13 cellular contexts compared by ENCODE assay signal in genomic region chr5:173304591-173304988, GRCh38. TPM values are rescaled to one million over a fixed set of nuclear protein-coding genes. Genes with fewer than 3 reads are reported as not detected.
"Had no signal": no experiment of that assay in that cellular context is flagged by ENCODE, and none has a peak within 500 bp of the region (broad histone marks: within the 10 kb centered on the region; RNA-seq: fewer than 3 reads in every experiment).

No MANE protein-coding gene starts in this region.

- DNase-seq: activated CD4-positive, alpha-beta T cell treated with anti-CD3 and anti-CD28 coated beads for 36 hours; activated CD4-positive, alpha-beta T cell treated with anti-CD3 and anti-CD28 coated beads, Interleukin-2, amount 50 U/mL, for 48 hours; activated gamma-delta T cell treated with Interleukin-2 at 50 U/mL for 16 hours; adrenal gland; head of caudate nucleus; naive thymus-derived CD8-positive, alpha-beta T cell; psoas muscle; right cardiac atrium; small intestine; stimulated activated CD4-positive, alpha-beta T cell treated with anti-CD3 and anti-CD28 coated beads, Interleukin-15, amount 100 ng/mL, for 24 hours; stimulated activated CD4-positive, alpha-beta T cell treated with anti-CD3 and anti-CD28 coated beads, Interleukin-2, amount 100 ng/mL, for 48 hours had no signal

- ATAC-seq: naive thymus-derived CD8-positive, alpha-beta T cell; right cardiac atrium had no signal

- H3K9me3 ChIP-seq: adrenal gland, psoas muscle had no signal

- H3K36me3 ChIP-seq: adrenal gland, tibial nerve had no signal

- H3K27ac ChIP-seq: adrenal gland, coronary artery, psoas muscle, tibial nerve had no signal

- H3K4me1 ChIP-seq: adrenal gland, psoas muscle, tibial nerve had no signal

- H3K4me3 ChIP-seq: adrenal gland, coronary artery, psoas muscle, tibial nerve had no signal

- H3K27me3 ChIP-seq: tibial nerve had no signal

RNA-seq across cellular contexts. Expression of gene STC2, which starts 23.6 kb away (rescaled TPM):
- total RNA-seq: naive thymus-derived CD8-positive, alpha-beta T cell had no signal
- polyA plus RNA-seq: naive thymus-derived CD8-positive, alpha-beta T cell had no signal
